In the genomic region with DNA sequence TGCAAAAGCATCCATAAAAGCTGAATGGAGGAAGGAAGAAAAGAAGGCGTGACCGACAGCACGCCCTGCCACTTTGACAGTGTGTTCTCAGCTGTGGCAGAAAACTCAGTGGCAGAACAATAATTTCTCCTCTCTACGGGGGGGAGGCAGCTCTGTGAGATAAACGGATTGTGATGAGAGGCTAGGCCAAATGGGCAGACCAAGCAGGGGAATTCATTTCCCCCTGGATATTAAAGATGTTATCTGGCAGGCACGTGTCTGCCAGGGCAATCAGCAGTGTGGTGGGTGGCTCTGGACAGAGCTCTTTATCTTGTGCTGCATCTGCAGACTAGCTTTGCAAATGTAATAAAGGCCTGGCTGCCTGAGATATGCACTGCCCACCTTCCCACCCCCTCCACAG, we compare ENCODE assay signal across 13 cellular contexts. TPM values are rescaled to one million over a fixed set of nuclear protein-coding genes. Genes with fewer than 3 reads are reported as not detected.
DNase-seq lines count a peak whose midpoint lies in the region; ATAC-seq and TF ChIP-seq lines count a peak whose summit lies in the region.
"Had no signal": no experiment of that assay in that cellular context is flagged by ENCODE, and none has a peak within 500 bp of the region (broad histone marks: within the 10 kb centered on the region; RNA-seq: fewer than 3 reads in every experiment).

No MANE protein-coding gene starts in this region.

- H3K79me1 ChIP-seq in H9 (ENCODE audit: insufficient read depth, low read depth, low read length, poor library complexity, severe bottlenecking) = no peaks in the 10 kb centered on the region

- H3K4ac ChIP-seq in H9 (ENCODE audit: low read depth, low read length) = no peak overlapping the region

- H3K36me3 ChIP-seq in BLaER1 treated with 17β-estradiol and CSF1 and Interleukin-3, amounts not matched to agents 10 nM and 100 nM = peaks cover 3 to 17% (median 11%) of the 10 kb centered on the region in 11 experiments; a peak in 21 of 22 replicates
- peaks cover 3 to 6% of the 10 kb centered on the region in 2 experiments for H3K36me3 ChIP-seq in SK-N-SH (replicated peaks in 1 of 2; ENCODE audit: control insufficient read depth in 1 of 2, insufficient read depth in 2 of 2, low read length in 1 of 2)

- no peak overlapping the region for H4K8ac ChIP-seq in H9 (replicated peaks; ENCODE audit: insufficient read length, low read depth, low read length)

- H3K36me3 Mint-ChIP-seq in H9 (ENCODE audit: insufficient read depth in 1 of 3, low read depth in 3 of 3) = peaks cover 0 to 5% (median 1%) of the 10 kb centered on the region in 3 experiments; a peak in 3 of 7 replicates

- no peak overlapping the region for H2BK5ac ChIP-seq in H9 (ENCODE audit: insufficient read length, low read length)

- peaks cover 0 to 17% (median 0%) of the 10 kb centered on the region in 11 experiments; a peak in 6 of 22 replicates for H4K20me1 ChIP-seq in BLaER1 treated with 17β-estradiol and CSF1 and Interleukin-3, amounts not matched to agents 10 nM and 100 nM
- H4K20me1 ChIP-seq in H9 (ENCODE audit: control insufficient read depth, insufficient read depth, insufficient read length) (no peaks in the 10 kb centered on the region), SK-N-SH (ENCODE audit: insufficient read depth) (no peaks in the 10 kb centered on the region)

- POLR2A ChIA-PET in SK-N-SH (lab: Yijun Ruan, JAX) (interaction anchor here (0.5 to 1.6 kb wide), 10 partner anchors 9 to 631 kb away, joined by 3 to 9 read pairs (median 3); partner anchors contain the start of genes C15orf62, CHAC1, RAD51 and VPS18), HEK293T (lab: Yijun Ruan, JAX) (interaction anchor here (1.0 to 1.4 kb wide), 3 partner anchors 9 to 188 kb away, joined by 3 to 4 read pairs (median 3); partner anchors contain the start of gene RPUSD2)

- H3K9me2 ChIP-seq in SK-N-SH = no peaks in the 10 kb centered on the region

- H3K18ac ChIP-seq in H9 (ENCODE audit: insufficient read length, low read depth, low read length) = no peak overlapping the region

- no peaks in the 10 kb centered on the region for H3K27me3 ChIP-seq in BLaER1 treated with 17β-estradiol and CSF1 and Interleukin-3, amounts not matched to agents 10 nM and 100 nM
- H3K27me3 ChIP-seq in H9 (ENCODE audit: insufficient read depth, low read length) = no peaks in the 10 kb centered on the region
- H3K27me3 ChIP-seq in SK-N-SH (ENCODE audit: insufficient read depth) = no peaks in the 10 kb centered on the region

- H3K79me2 ChIP-seq in H9 (ENCODE audit: insufficient read depth, low read length) = no peaks in the 10 kb centered on the region
- H3K79me2 ChIP-seq in SK-N-SH (ENCODE audit: insufficient read depth) = peaks cover 29% of the 10 kb centered on the region

- no peaks in the 10 kb centered on the region for H3K9me3 ChIP-seq in BLaER1 treated with 17β-estradiol and CSF1 and Interleukin-3, amounts not matched to agents 10 nM and 100 nM (replicated peaks in 1 of 11)
- H3K9me3 ChIP-seq in H9 (ENCODE audit: control insufficient read depth, low read depth, low read length) (no peaks in the 10 kb centered on the region), SK-N-SH (no peaks in the 10 kb centered on the region)

- H3K4me3 ChIP-seq in BLaER1 treated with 17β-estradiol and CSF1 and Interleukin-3, amounts not matched to agents 10 nM and 100 nM = no peak overlapping the region
- no peak overlapping the region for H3K4me3 ChIP-seq in SK-N-SH (ENCODE audit: low read depth in 2 of 2, low read length in 1 of 2)

- H2BK120ac ChIP-seq in H9 (ENCODE audit: low read depth, low read length, poor library complexity, severe bottlenecking) = no peak overlapping the region

- no peaks in the 10 kb centered on the region for H3K27me3 Mint-ChIP-seq in H9 (ENCODE audit: low read depth)

- CTCF ChIA-PET in SK-N-SH (lab: Yijun Ruan, JAX) = interaction anchor here (0.6 to 3.5 kb wide), 8 partner anchors 9 to 104 kb away, joined by 3 to 22 read pairs (median 3); partner anchors contain the start of gene C15orf62
- CTCF ChIA-PET in HEK293T (lab: Yijun Ruan, JAX) = interaction anchor here (0.6 to 1.2 kb wide), 2 partner anchors 22 to 26 kb away, joined by 4 read pairs; no protein-coding TSS in a partner anchor

- H3T11ph ChIP-seq in H9 (ENCODE audit: low read length) = no peak overlapping the region

- H3K23me2 ChIP-seq in H9 (ENCODE audit: insufficient read length, low read depth, low read length, poor library complexity, severe bottlenecking) = peaks cover 3% of the 10 kb centered on the region

- H3K23ac ChIP-seq in H9 (ENCODE audit: insufficient read length, low read depth, low read length) = no peak overlapping the region

- no peak overlapping the region for H2BK15ac ChIP-seq in H9 (ENCODE audit: low read depth, low read length)

- H2AFZ ChIP-seq in H9 (ENCODE audit: low read length) = no peak overlapping the region
- H2AFZ ChIP-seq in SK-N-SH (ENCODE audit: low read depth) = no peak overlapping the region

- no peak for ATAC-seq in left cardiac atrium
- no peak for ATAC-seq in GM21447 (IDR thresholded peaks at IDR 0.05; ENCODE audit: unreplicated experiment)

- WGBS in H9 (ENCODE audit: extremely low coverage, insufficient read length, low lambda C conversion rate) = no CpG with 5 or more reads among the region's 6 CpGs
- WGBS in SK-N-SH (ENCODE audit: low lambda C conversion rate) = 20% methylated on average over 6 of the region's 6 CpGs

- no peak overlapping the region for H2BK20ac ChIP-seq in H9 (ENCODE audit: low read depth, low read length, poor library complexity, severe bottlenecking)

- no peak overlapping the region for H3K14ac ChIP-seq in H9 (ENCODE audit: insufficient read depth, low read length)

- H3K4me3 Mint-ChIP-seq in H9 = 0 out of 5 replicates have a peak overlapping the region, but pooled peaks of 1 of the 2 experiments have one; percentile 16

- no peak overlapping the region for H3K56ac ChIP-seq in H9 (ENCODE audit: insufficient read length, low read depth, low read length)

- no peak overlapping the region for H4K91ac ChIP-seq in H9 (ENCODE audit: insufficient read length, low read depth, low read length)

- no peak overlapping the region for H2BK12ac ChIP-seq in H9 (ENCODE audit: insufficient read length, low read depth, low read length)

- intact Hi-C loops in left cardiac atrium (cut with DNase I) = no loop called here

- H3K4me2 ChIP-seq in BLaER1 treated with 17β-estradiol and CSF1 and Interleukin-3, amounts not matched to agents 10 nM and 100 nM = peak overlapping the region in 9 of 11 experiments; percentile 2 to 48 (median 19); a peak in 11 of 22 replicates
- H3K4me2 ChIP-seq in H9 (ENCODE audit: insufficient read depth, insufficient read length, low read length) = no peak overlapping the region
- H3K4me2 ChIP-seq in SK-N-SH = no peak overlapping the region; the same call in 1 of the 2 replicates

- peaks cover 4% of the 10 kb centered on the region for H3F3A ChIP-seq in SK-N-SH (replicated peaks; ENCODE audit: insufficient read depth)

- TF ChIP-seq RAD21 in SK-N-SH (IDR thresholded peaks at IDR 0.05; ENCODE audit: low read length) = no peak; the same call in 1 of the 2 replicates

- DNase-seq in H9 (no peak), SK-N-SH (peak; percentile 89), islet precursor cell (peak; percentile 73), NCI-H2171 treated with DMSO at 0.1 percent for 48 hours (lab: John Stamatoyannopoulos, UW) (no peak), HEK293T (ENCODE audit: extremely low spot score) (no peak), left cardiac atrium (no peak)
- DNase-seq: aorta, Calu3, hypothalamus, NCI-H524 had no signal

- H3K4me1 ChIP-seq in BLaER1 treated with 17β-estradiol and CSF1 and Interleukin-3, amounts not matched to agents 10 nM and 100 nM = peaks cover 16 to 56% (median 40%) of the 10 kb centered on the region in 10 experiments
- H3K4me1 ChIP-seq in H9 (ENCODE audit: insufficient read depth, low read length) = no peaks in the 10 kb centered on the region
- peaks cover 0 to 25% of the 10 kb centered on the region in 2 experiments; a peak in 2 of 4 replicates for H3K4me1 ChIP-seq in SK-N-SH (ENCODE audit: control insufficient read depth in 1 of 2, insufficient read depth in 2 of 2, low read depth in 1 of 2, low read length in 1 of 2)

- TF ChIP-seq EP300 in SK-N-SH (IDR thresholded peaks at IDR 0.05; ENCODE audit: borderline replicate concordance in 1 of 2, low read depth in 1 of 2, low read length in 1 of 2) = peak in 1 of 2 experiments; percentile 95; a peak in 2 of 4 replicates

- H3K4me1 Mint-ChIP-seq in H9 = peaks cover 8 to 18% of the 10 kb centered on the region in 2 experiments

- H3K9ac ChIP-seq in BLaER1 treated with 17β-estradiol and CSF1 and Interleukin-3, amounts not matched to agents 10 nM and 100 nM = peak overlapping the region in 4 of 11 experiments; percentile 7 to 57 (median 28); a peak in 3 of 22 replicates
- no peak overlapping the region for H3K9ac ChIP-seq in H9 (ENCODE audit: extremely low read depth, insufficient read length, low read length)
- H3K9ac ChIP-seq in SK-N-SH = no peak overlapping the region

- TF ChIP-seq CTCF in H9 (conservative IDR thresholded peaks at IDR 0.05) (no peak), SK-N-SH (IDR thresholded peaks at IDR 0.05) (no peak)

- no peak overlapping the region for H2AK5ac ChIP-seq in H9 (ENCODE audit: insufficient read length, low read length)

- peak overlapping the region; percentile 12 to 52 (median 17); a peak in 2 of 7 replicates for H3K27ac Mint-ChIP-seq in H9

- H3K9me3 Mint-ChIP-seq in H9 = no peaks in the 10 kb centered on the region

- peak overlapping the region in 2 of 11 experiments; percentile 12 to 24; a peak in 2 of 22 replicates for H3K27ac ChIP-seq in BLaER1 treated with 17β-estradiol and CSF1 and Interleukin-3, amounts not matched to agents 10 nM and 100 nM
- no peak overlapping the region for H3K27ac ChIP-seq in H9 (ENCODE audit: insufficient read length, low read depth, low read length)
- peak overlapping the region; percentile 31 to 90; a peak in 3 of 4 replicates for H3K27ac ChIP-seq in SK-N-SH (ENCODE audit: low read depth in 2 of 2, low read length in 1 of 2)

- no peak overlapping the region for H4K5ac ChIP-seq in H9 (ENCODE audit: insufficient read length, low read depth, low read length)

RNA-seq across cellular contexts. Expression of gene RMDN3, which starts 1.9 kb away (rescaled TPM):
- total RNA-seq in H9 (2021) = 24.9 and 28.3 TPM in 2 replicates
- polyA plus RNA-seq in SK-N-SH (2012; rRNA removed) = 30.0 and 33.0 TPM in 2 replicates
- 26.4 and 28.8 TPM in 2 replicates for polyA plus RNA-seq in SK-N-SH (2012; cell fraction: cytosol; rRNA removed)
- 33.0 and 39.1 TPM in 2 replicates for polyA plus RNA-seq in SK-N-SH (2012; cell fraction: nucleus; rRNA removed)
- total RNA-seq in left cardiac atrium = 10 to 100 TPM; 20.7 to 23.8 TPM

RNA-seq across cellular contexts. Expression of gene GCHFR, which starts 6.9 kb away (rescaled TPM):
- total RNA-seq in H9 (2021) = 33.0 and 37.0 TPM in 2 replicates
- 0.60 and 0.67 TPM in 2 replicates for polyA plus RNA-seq in SK-N-SH (2012; rRNA removed)
- 0.41 and 0.66 TPM in 2 replicates for polyA plus RNA-seq in SK-N-SH (2012; cell fraction: cytosol; rRNA removed)
- polyA plus RNA-seq in SK-N-SH (2012; cell fraction: nucleus; rRNA removed) = 0.12 and 0.18 TPM in 2 replicates
- total RNA-seq in left cardiac atrium = 10 to 100 TPM in 1 of 2 donors, 1 to 10 TPM in 1; 6.5 to 18.2 TPM

RNA-seq across cellular contexts. Expression of gene C15orf62, which starts 12.8 kb away (rescaled TPM):
- total RNA-seq in H9 (2021) (0.44 and 0.70 TPM in 2 replicates), left cardiac atrium (under 1 TPM; 0.26 to 0.32 TPM)
- polyA plus RNA-seq in SK-N-SH (2012; rRNA removed) = 0.06 TPM in 1 of 2 replicates, not detected in the other
- 0.01 and 0.03 TPM in 2 replicates for polyA plus RNA-seq in SK-N-SH (2012; cell fraction: cytosol; rRNA removed)
- polyA plus RNA-seq in SK-N-SH (2012; cell fraction: nucleus; rRNA removed) = 0.08 and 0.19 TPM in 2 replicates
- total RNA-seq: LHCN-M2 had no signal

RNA-seq across cellular contexts. Expression of gene ZFYVE19, which starts 50.0 kb away (rescaled TPM):
- 10.7 and 11.3 TPM in 2 replicates for total RNA-seq in H9 (2021)
- 35.5 and 37.8 TPM in 2 replicates for polyA plus RNA-seq in SK-N-SH (2012; rRNA removed)
- 16.8 and 22.1 TPM in 2 replicates for polyA plus RNA-seq in SK-N-SH (2012; cell fraction: cytosol; rRNA removed)
- polyA plus RNA-seq in SK-N-SH (2012; cell fraction: nucleus; rRNA removed) = 141 and 176 TPM in 2 replicates
- 10 to 100 TPM; 12.7 to 26.8 TPM for total RNA-seq in left cardiac atrium

RNA-seq across cellular contexts. Expression of gene DNAJC17, which starts 50.3 kb away (rescaled TPM):
- total RNA-seq in H9 (2021) = 38.3 and 44.4 TPM in 2 replicates
- polyA plus RNA-seq in SK-N-SH (2012; rRNA removed) = 53.1 and 61.6 TPM in 2 replicates
- 48.6 and 49.2 TPM in 2 replicates for polyA plus RNA-seq in SK-N-SH (2012; cell fraction: cytosol; rRNA removed)
- 96.1 and 113 TPM in 2 replicates for polyA plus RNA-seq in SK-N-SH (2012; cell fraction: nucleus; rRNA removed)
- total RNA-seq in left cardiac atrium = 10 to 100 TPM; 18.8 to 19.2 TPM

Comparison
In these comparisons a context has a peak if more than half of its experiments do, and no peak if none do; other contexts are left out.
1. H3K4me2 ChIP-seq: peak in BLaER1 treated with 17β-estradiol and CSF1 and Interleukin-3, amounts not matched to agents 10 nM and 100 nM (9 of 11); none in H9 (single experiment) and SK-N-SH (single experiment).
2. DNase-seq: peak in SK-N-SH (single experiment) and islet precursor cell (single experiment); none in H9 (single experiment), NCI-H2171 treated with DMSO at 0.1 percent for 48 hours (single experiment), HEK293T (single experiment) and left cardiac atrium (single experiment).